8 cellular contexts compared by ENCODE assay signal in the genomic region with DNA sequence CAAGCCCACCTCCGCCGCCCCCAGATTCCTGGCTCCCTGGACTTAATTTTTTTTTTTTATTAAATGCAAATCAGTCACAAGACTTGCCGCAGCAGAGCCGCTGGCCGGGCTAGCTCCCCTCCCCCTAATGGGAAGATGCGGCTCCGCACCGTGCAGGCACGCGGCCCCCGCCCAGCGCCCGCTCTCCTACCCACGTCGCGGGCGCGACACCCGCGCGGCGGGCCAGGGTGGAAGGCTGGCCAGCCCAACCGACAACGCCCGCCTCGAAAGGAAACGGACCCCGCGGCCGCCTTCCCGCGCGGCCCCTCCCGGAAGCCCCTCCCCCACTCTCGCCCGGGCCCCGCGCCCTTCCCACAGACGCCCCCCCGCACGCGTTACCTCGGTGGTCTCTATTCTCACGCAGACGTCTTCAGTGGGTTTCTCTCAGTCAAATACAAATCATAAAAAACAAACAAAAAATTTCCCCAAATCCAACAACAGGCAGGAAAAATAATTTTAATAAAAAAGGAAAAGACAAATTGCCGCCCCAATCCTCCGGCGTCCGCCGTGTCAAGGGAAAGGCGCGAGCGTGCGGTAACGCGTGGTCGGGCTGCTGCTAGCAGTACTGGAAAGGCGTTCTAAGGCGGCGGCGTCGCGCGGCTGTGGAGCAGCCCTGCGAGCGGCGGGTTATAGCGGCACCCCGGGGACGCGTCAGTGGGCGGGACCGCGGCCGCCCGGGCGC. TPM values are rescaled to one million over a fixed set of nuclear protein-coding genes. Genes with fewer than 3 reads are reported as not detected.
DNase-seq lines count a peak whose midpoint lies in the region; ATAC-seq, FAIRE-seq and TF ChIP-seq lines count a peak whose summit lies in the region.

A gene (minus strand): TSS at position 643 of the 721 bp plus-strand sequence. CDS start 1,480 bp downstream, outside the sequence.

- ATAC-seq in GM21381 (IDR thresholded peaks at IDR 0.05; ENCODE audit: unreplicated experiment) (peak; percentile 81), PC-3 (peak; percentile 85)
- ATAC-seq in activated T-cell treated with anti-CD3 and anti-CD28 coated beads, Interleukin-2, amount 50 U/mL, for 4 hours, result peak; percentile 81 to 86

- no peak for FAIRE-seq in D721Med (lab: Jason Lieb, UNC)

- peaks cover 49% of the 10 kb centered on the region for H3K4me1 Mint-ChIP-seq in activated T-cell treated with anti-CD3 and anti-CD28 coated beads, Interleukin-2, amount 50 U/mL, for 4 hours (ENCODE audit: low read depth)

- H3K4me3 ChIP-seq in HUES48 (ENCODE audit: low read depth, low read length) (peak within 1 kb of the TSS; percentile 98), PC-3 (ENCODE audit: low read length) (peak within 1 kb of the TSS; percentile 83), esophagus (ENCODE audit: low read depth in 1 of 2, low read length in 2 of 2) (peak within 1 kb of the TSS; percentile 82 to 99), muscle layer of colon (ENCODE audit: low read depth in 1 of 2, low read length in 2 of 2) (peak within 1 kb of the TSS; percentile 89 to 99)

- no peaks in the 10 kb centered on the region for H3K9me3 Mint-ChIP-seq in activated T-cell treated with anti-CD3 and anti-CD28 coated beads, Interleukin-2, amount 50 U/mL, for 4 hours

- peak; percentile 83 for DNase-seq in D721Med (ENCODE audit: insufficient read length, low spot score)
- peak; percentile 93 for DNase-seq in PC-3
- peak; percentile 98 for DNase-seq in activated T-cell treated with anti-CD3 and anti-CD28 coated beads, Interleukin-2, amount 50 U/mL, for 4 hours
- peak; percentile 92 to 97 for DNase-seq in stimulated activated CD8-positive, alpha-beta memory T cell treated with anti-CD3 and anti-CD28 coated beads, Interleukin-7, amount 100 ng/mL, for 4 hours (ENCODE audit: low read depth in 2 of 2)

- peak within 1 kb of the TSS; percentile 92 for H3K4me2 ChIP-seq in PC-3 (ENCODE audit: low read length)

- peak within 1 kb of the TSS; percentile 99 for H2AFZ ChIP-seq in PC-3 (ENCODE audit: low read length)

- WGBS in esophagus, 2 donors, result 0% methylated on average over 68 to 77 of the region's 77 CpGs

- CTCF ChIA-PET in PC-3 (lab: Charles Lee), result no interaction called here

- H3K36me3 ChIP-seq in HUES48 (ENCODE audit: control insufficient read depth, insufficient read depth, low read length) (peaks cover 39% of the 10 kb centered on the region), PC-3 (ENCODE audit: low read depth, low read length) (peaks cover 39% of the 10 kb centered on the region), esophagus (ENCODE audit: control insufficient read depth in 2 of 2, insufficient read depth in 2 of 2, low read length in 1 of 2) (peaks cover 0 to 4% of the 10 kb centered on the region in 2 donors), muscle layer of colon (ENCODE audit: insufficient read depth, low read length) (peaks cover 38% of the 10 kb centered on the region)

- POLR2A ChIA-PET in PC-3 (lab: Charles Lee; ENCODE audit: unreplicated experiment), result interaction anchor here (0.5 to 0.8 kb wide), 4 partner anchors 14 to 1176 kb away, joined by 4 to 8 read pairs (median 4); no protein-coding TSS in a partner anchor

- H3K4me3 Mint-ChIP-seq in activated T-cell treated with anti-CD3 and anti-CD28 coated beads, Interleukin-2, amount 50 U/mL, for 4 hours, result peak within 1 kb of the TSS; percentile 99

- TF ChIP-seq CTCF in D721Med (IDR thresholded peaks at IDR 0.05; ENCODE audit: insufficient read depth, missing control alignments) (no peak), PC-3 (conservative IDR thresholded peaks at IDR 0.05; ENCODE audit: low read depth, low read length) (no peak)

- no TSS peak for BruUV-seq in PC-3 (replicated peaks; lab: Mats Ljungman, UMichigan)

- intact Hi-C loops in PC-3 (cut with micrococcal nuclease), result loop anchor here (2.0 to 5.0 kb wide), 2 partner anchors 105 to 381 kb away; a partner anchor contains a TSS

- peaks cover 10% of the 10 kb centered on the region; the same call in 1 of the 2 replicates for H3K27me3 ChIP-seq in HUES48 (ENCODE audit: control insufficient read depth, insufficient read depth, low read length)
- H3K27me3 ChIP-seq in PC-3 (ENCODE audit: low read length), result no peaks in the 10 kb centered on the region
- H3K27me3 ChIP-seq in esophagus (ENCODE audit: control insufficient read depth in 1 of 2, insufficient read depth in 2 of 2, low read length in 2 of 2), result no peaks in the 10 kb centered on the region
- no peaks in the 10 kb centered on the region for H3K27me3 ChIP-seq in muscle layer of colon (ENCODE audit: control insufficient read depth in 1 of 2, insufficient read depth in 2 of 2, low read length in 2 of 2)

- peaks cover 33% of the 10 kb centered on the region for H3K36me3 Mint-ChIP-seq in activated T-cell treated with anti-CD3 and anti-CD28 coated beads, Interleukin-2, amount 50 U/mL, for 4 hours (ENCODE audit: insufficient read depth)

- H3F3A ChIP-seq in PC-3 (ENCODE audit: low read length, unreplicated experiment), result peaks cover 21% of the 10 kb centered on the region

- H3K79me2 ChIP-seq in PC-3 (ENCODE audit: low read length), result peaks cover 64% of the 10 kb centered on the region

- H3K4me1 ChIP-seq in HUES48 (ENCODE audit: control insufficient read depth, insufficient read depth, low read length), result peaks cover 35% of the 10 kb centered on the region
- H3K4me1 ChIP-seq in PC-3 (ENCODE audit: insufficient read depth, low read length), result peaks cover 43% of the 10 kb centered on the region
- H3K4me1 ChIP-seq in esophagus (ENCODE audit: control insufficient read depth in 2 of 2, insufficient read depth in 2 of 2, low read length in 1 of 2), result peaks cover 0 to 2% of the 10 kb centered on the region in 2 donors
- H3K4me1 ChIP-seq in muscle layer of colon (ENCODE audit: insufficient read depth, low read length), result peaks cover 33% of the 10 kb centered on the region

- H3K9me3 ChIP-seq in HUES48 (ENCODE audit: control insufficient read depth, insufficient read depth, low read length) (no peaks in the 10 kb centered on the region), PC-3 (ENCODE audit: low read length) (no peaks in the 10 kb centered on the region), esophagus (ENCODE audit: control insufficient read depth in 2 of 2, insufficient read depth in 1 of 2, low read depth in 1 of 2, low read length in 1 of 2) (no peaks in the 10 kb centered on the region), muscle layer of colon (ENCODE audit: low read length) (no peaks in the 10 kb centered on the region)

- H3K27me3 Mint-ChIP-seq in activated T-cell treated with anti-CD3 and anti-CD28 coated beads, Interleukin-2, amount 50 U/mL, for 4 hours (ENCODE audit: low read depth), result no peaks in the 10 kb centered on the region

- H4K20me1 ChIP-seq in PC-3 (ENCODE audit: low read length), result peaks cover 49% of the 10 kb centered on the region

- H3K9ac ChIP-seq in HUES48 (ENCODE audit: low read depth, low read length) (peak within 1 kb of the TSS; percentile 97), PC-3 (ENCODE audit: low read length) (peak within 1 kb of the TSS; percentile 93), muscle layer of colon (ENCODE audit: low read length) (peak within 1 kb of the TSS; percentile 97)

- H3K9me2 ChIP-seq in PC-3 (replicated peaks; ENCODE audit: low read length), result no peaks in the 10 kb centered on the region

- H3K27ac ChIP-seq in HUES48 (ENCODE audit: low read depth, low read length), result peak within 1 kb of the TSS; percentile 97
- peak within 1 kb of the TSS; percentile 80 for H3K27ac ChIP-seq in PC-3 (ENCODE audit: low read length)
- H3K27ac ChIP-seq in esophagus (ENCODE audit: low read depth in 2 of 2, low read length in 1 of 2), result peak within 1 kb of the TSS; percentile 97
- H3K27ac ChIP-seq in muscle layer of colon (ENCODE audit: low read depth, low read length), result peak within 1 kb of the TSS; percentile 99

RNA-seq across cellular contexts. Expression of the gene that starts here (rescaled TPM):
- 214 and 232 TPM in 2 replicates for total RNA-seq in PC-3 (2014; rRNA removed)
- total RNA-seq in activated T-cell treated with anti-CD3 and anti-CD28 coated beads, Interleukin-2, amount 50 U/mL, for 4 hours, result 100 to 1,000 TPM; 164 to 214 (median 175) TPM
- 10 to 100 TPM; 80.2 to 82.8 TPM for polyA plus RNA-seq in esophagus

Comparison
In these comparisons a context has a peak if more than half of its experiments do, and no peak if none do; other contexts are left out.
1. Peak in every context shown above with its lines: DNase-seq, ATAC-seq, H3K4me3 ChIP-seq and H3K27ac ChIP-seq.